In genomic region chr2:112887904-112888303, GRCh38 we compare ENCODE assay signal across 1 cellular context.
TF ChIP-seq lines count a peak whose summit lies in the region.

No MANE protein-coding gene starts in this region.

TF ChIP-seq in IMR-90, 13 proteins besides CTCF, POLR2A, EP300 and RAD21:
- TF ChIP-seq USF2 (IDR thresholded peaks at IDR 0.05; ENCODE audit: low read depth, low read length) (no peak), BHLHE40 (IDR thresholded peaks at IDR 0.05; ENCODE audit: low read depth, low read length) (no peak), MAFK (IDR thresholded peaks at IDR 0.05; ENCODE audit: low read depth, low read length) (no peak), RCOR1 (IDR thresholded peaks at IDR 0.05; ENCODE audit: insufficient replicate concordance, low read length) (no peak), NFE2L2 (IDR thresholded peaks at IDR 0.05; ENCODE audit: low read depth, low read length) (no peak), SMC3 (IDR thresholded peaks at IDR 0.05; ENCODE audit: low read depth, low read length) (no peak), MAZ (IDR thresholded peaks at IDR 0.05; ENCODE audit: borderline replicate concordance, low read depth, low read length) (no peak), FOS (IDR thresholded peaks at IDR 0.05; ENCODE audit: low read depth, low read length) (no peak), CHD1 (IDR thresholded peaks at IDR 0.05; ENCODE audit: low read depth, low read length) (no peak), RFX5 (IDR thresholded peaks at IDR 0.05; ENCODE audit: low read depth, low read length) (no peak), CEBPB (IDR thresholded peaks at IDR 0.05; ENCODE audit: low read depth, low read length) (no peak), MXI1 (IDR thresholded peaks at IDR 0.05; ENCODE audit: borderline replicate concordance, low read depth, low read length) (no peak), ELK1 (IDR thresholded peaks at IDR 0.05; ENCODE audit: borderline replicate concordance, low read depth, low read length) (no peak)
